Comparison of ENCODE assay signal across 1 cellular context in genomic region chr17:43720311-43721060, GRCh38.
TF ChIP-seq lines count a peak whose summit lies in the region.

No MANE protein-coding gene starts in this region.

TF ChIP-seq in HepG2, 621 proteins besides CTCF, POLR2A, EP300 and RAD21 (continued from another document and continues in another):
- TF ChIP-seq AKAP8 (CRISPR knock-in tag; IDR thresholded peaks at IDR 0.05) (no peak), SIN3A (IDR thresholded peaks at IDR 0.05; ENCODE audit: borderline replicate concordance, low read depth, low read length) (no peak), ZSCAN5A (CRISPR knock-in tag; IDR thresholded peaks at IDR 0.05; ENCODE audit: borderline replicate concordance) (no peak), ZNF589 (CRISPR knock-in tag; conservative IDR thresholded peaks at IDR 0.05) (no peak), ZSCAN30 (CRISPR knock-in tag; IDR thresholded peaks at IDR 0.05) (no peak), DRAP1 (CRISPR knock-in tag; IDR thresholded peaks at IDR 0.05) (no peak), CBX5 (CRISPR knock-in tag; IDR thresholded peaks at IDR 0.05; ENCODE audit: borderline replicate concordance) (no peak), ZBTB20 (CRISPR knock-in tag; IDR thresholded peaks at IDR 0.05; ENCODE audit: borderline replicate concordance, low read depth) (0 out of 2 replicates have a peak, but pooled peaks have one; percentile 75), LRRFIP1 (CRISPR knock-in tag; conservative IDR thresholded peaks at IDR 0.05) (no peak), TCF7 (IDR thresholded peaks at IDR 0.05; ENCODE audit: low read depth) (no peak), KLF6 (CRISPR knock-in tag; IDR thresholded peaks at IDR 0.05) (no peak), NFE2L1 (CRISPR knock-in tag; IDR thresholded peaks at IDR 0.05; ENCODE audit: borderline replicate concordance) (no peak), KDM4B (CRISPR knock-in tag; IDR thresholded peaks at IDR 0.05) (peak; percentile 56; the same call in 1 of the 2 replicates), SALL1 (CRISPR knock-in tag; IDR thresholded peaks at IDR 0.05) (peak; percentile 54; the same call in 1 of the 2 replicates), KLF16 (CRISPR knock-in tag; IDR thresholded peaks at IDR 0.05) (no peak; a peak in 1 of 4 replicates), ZNF768 (CRISPR knock-in tag; IDR thresholded peaks at IDR 0.05) (peak; percentile 84; the same call in 1 of the 2 replicates), MLLT10 (CRISPR knock-in tag; IDR thresholded peaks at IDR 0.05) (no peak), ZNF713 (CRISPR knock-in tag; IDR thresholded peaks at IDR 0.05) (no peak), PRPF4 (IDR thresholded peaks at IDR 0.05; ENCODE audit: low read depth, low read length, poor library complexity, severe bottlenecking) (no peak), SETDB1 (CRISPR knock-in tag; IDR thresholded peaks at IDR 0.05; ENCODE audit: borderline replicate concordance) (no peak), AFF4 (CRISPR knock-in tag; IDR thresholded peaks at IDR 0.05) (no peak), ZFP62 (CRISPR knock-in tag; IDR thresholded peaks at IDR 0.05) (no peak), SMAD1 (CRISPR knock-in tag; IDR thresholded peaks at IDR 0.05; ENCODE audit: borderline replicate concordance, low read depth) (no peak), ZC3H13 (CRISPR knock-in tag; IDR thresholded peaks at IDR 0.05) (no peak), THAP8 (CRISPR knock-in tag; IDR thresholded peaks at IDR 0.05; ENCODE audit: borderline replicate concordance) (no peak), YY1 (IDR thresholded peaks at IDR 0.05; ENCODE audit: insufficient read depth, insufficient replicate concordance, low read depth, low read length) (peak; percentile 53), E2F5 (CRISPR knock-in tag; conservative IDR thresholded peaks at IDR 0.05) (peak; percentile 62; the same call in 1 of the 2 replicates), ZMYM3 (CRISPR knock-in tag; IDR thresholded peaks at IDR 0.05) (peak; percentile 47), ZSCAN31 (CRISPR knock-in tag; IDR thresholded peaks at IDR 0.05; ENCODE audit: low read depth) (peak; percentile 24; the same call in 1 of the 2 replicates), TRIM22 (IDR thresholded peaks at IDR 0.05) (no peak), IRX3 (CRISPR knock-in tag; IDR thresholded peaks at IDR 0.05; ENCODE audit: borderline replicate concordance, low read depth) (no peak), ATF7 (IDR thresholded peaks at IDR 0.05) (no peak), ATF7 (CRISPR knock-in tag; IDR thresholded peaks at IDR 0.05) (no peak), HOXA5 (CRISPR knock-in tag; IDR thresholded peaks at IDR 0.05) (no peak), STAG1 (CRISPR knock-in tag; IDR thresholded peaks at IDR 0.05) (no peak), ZNF878 (CRISPR knock-in tag; IDR thresholded peaks at IDR 0.05) (no peak), ZBTB26 (CRISPR knock-in tag; IDR thresholded peaks at IDR 0.05; ENCODE audit: borderline replicate concordance) (no peak), ZNF230 (CRISPR knock-in tag; IDR thresholded peaks at IDR 0.05) (peak; percentile 87), NFIB (CRISPR knock-in tag; IDR thresholded peaks at IDR 0.05; ENCODE audit: borderline replicate concordance) (no peak), ZNF816 (CRISPR knock-in tag; IDR thresholded peaks at IDR 0.05; ENCODE audit: borderline replicate concordance) (no peak), MEIS1 (CRISPR knock-in tag; IDR thresholded peaks at IDR 0.05; ENCODE audit: borderline replicate concordance) (peak; percentile 78; the same call in 1 of the 2 replicates), IKZF5 (CRISPR knock-in tag; IDR thresholded peaks at IDR 0.05) (peak; percentile 68; the same call in 1 of the 2 replicates), U2AF2 (IDR thresholded peaks at IDR 0.05; ENCODE audit: low read depth, low read length) (no peak), AGO1 (IDR thresholded peaks at IDR 0.05; ENCODE audit: low read depth, low read length, poor library complexity, severe bottlenecking) (no peak), ZNF460 (CRISPR knock-in tag; IDR thresholded peaks at IDR 0.05; ENCODE audit: borderline replicate concordance) (no peak), POGK (CRISPR knock-in tag; conservative IDR thresholded peaks at IDR 0.05) (0 out of 2 replicates have a peak, but pooled peaks have one; percentile 52), THAP7 (CRISPR knock-in tag; IDR thresholded peaks at IDR 0.05) (no peak), ZNF747 (CRISPR knock-in tag; IDR thresholded peaks at IDR 0.05; ENCODE audit: borderline replicate concordance) (no peak), KDM1A (CRISPR knock-in tag; IDR thresholded peaks at IDR 0.05) (no peak), ZFY (CRISPR knock-in tag; IDR thresholded peaks at IDR 0.05) (peak; percentile 88), PTBP1 (IDR thresholded peaks at IDR 0.05; ENCODE audit: low read depth, low read length, poor library complexity, severe bottlenecking) (no peak), GATA4 (IDR thresholded peaks at IDR 0.05; ENCODE audit: borderline replicate concordance, low read depth) (no peak), HNRNPH1 (optimal IDR thresholded peaks at IDR 0.05; ENCODE audit: low read depth, low read length) (no peak)
